ENCODE assay signal across 8 cellular contexts in genomic region chr1:27536767-27537166, GRCh38. TPM values are rescaled to one million over a fixed set of nuclear protein-coding genes. Genes with fewer than 3 reads are reported as not detected.
DNase-seq lines count a peak whose midpoint lies in the region; ATAC-seq lines count a peak whose summit lies in the region.

No MANE protein-coding gene starts in this region.

- intact Hi-C loops in Right ventricle myocardium superior (cut with DNase I), result no loop called here

- ATAC-seq in Right ventricle myocardium superior (ENCODE audit: poor library complexity) (peak; percentile 88), HG03460 (IDR thresholded peaks at IDR 0.05; ENCODE audit: unreplicated experiment) (no peak), GM18520 (IDR thresholded peaks at IDR 0.05; ENCODE audit: unreplicated experiment) (no peak)

- peak; percentile 56 for DNase-seq in GM04503 (ENCODE audit: low read depth)
- DNase-seq in SK-N-DZ (ENCODE audit: low spot score), result peak; percentile 63
- DNase-seq in Right ventricle myocardium superior, result peak; percentile 82
- DNase-seq in renal cortical epithelial cell (ENCODE audit: low read depth), result peak; percentile 86
- DNase-seq in foreskin melanocyte, result no peak
- DNase-seq in AML-193 (lab: John Stamatoyannopoulos, UW), result no peak

RNA-seq across cellular contexts. Expression of gene WASF2, which starts 46.8 kb away (rescaled TPM):
- 11.3 and 12.4 TPM in 2 replicates for polyA plus RNA-seq in SK-N-DZ (2014; cell fraction: cytosol; rRNA removed)
- polyA plus RNA-seq in SK-N-DZ (2014; cell fraction: nucleus; rRNA removed), result 4.1 and 10.3 TPM in 2 replicates
- total RNA-seq in Right ventricle myocardium superior, result 49.3 TPM
- total RNA-seq in renal cortical epithelial cell, result 15.1 and 48.0 TPM in 2 replicates

Comparison
In these comparisons a context has a peak if more than half of its experiments do, and no peak if none do; other contexts are left out.
1. DNase-seq: peak in GM04503 (single experiment), SK-N-DZ (single experiment), Right ventricle myocardium superior (single experiment) and renal cortical epithelial cell (single experiment); none in foreskin melanocyte (single experiment) and AML-193 (0 of 2).